29 cellular contexts compared by ENCODE assay signal in the genomic region with DNA sequence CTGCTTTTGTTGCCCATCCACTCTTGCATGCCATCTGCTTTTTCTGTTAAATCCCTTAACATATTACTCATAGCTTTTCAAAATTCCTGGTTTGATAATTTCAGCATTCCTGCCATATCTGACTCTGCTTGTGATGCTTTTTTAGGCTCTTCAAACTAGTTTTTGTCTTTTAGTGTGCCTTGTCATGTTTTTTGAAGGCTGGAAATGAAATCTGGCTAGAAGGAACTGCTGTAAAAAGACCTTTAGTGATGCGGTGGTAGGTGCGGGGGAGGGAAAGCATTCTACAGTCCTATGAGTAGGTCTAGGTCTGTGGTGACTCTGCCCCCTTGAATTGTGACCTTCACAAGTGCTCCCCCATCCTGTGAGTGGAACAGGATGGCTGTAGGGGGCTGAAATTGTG. TPM values are rescaled to one million over a fixed set of nuclear protein-coding genes. Genes with fewer than 3 reads are reported as not detected.
DNase-seq lines count a peak whose midpoint lies in the region; ATAC-seq and TF ChIP-seq lines count a peak whose summit lies in the region.
"Had no signal": no experiment of that assay in that cellular context is flagged by ENCODE, and none has a peak within 500 bp of the region (broad histone marks: within the 10 kb centered on the region; RNA-seq: fewer than 3 reads in every experiment).

No MANE protein-coding gene starts in this region.

- DNase-seq in CD4-positive, alpha-beta T cell = no peak
- DNase-seq in LHCN-M2 (ENCODE audit: low read depth) (peak; percentile 16), NCI-H2029 treated with DMSO at 0.1 percent for 48 hours (lab: John Stamatoyannopoulos, UW) (no peak), activated gamma-delta T cell treated with Interleukin-2 at 50 U/mL for 16 hours (no peak), upper lobe of right lung (no peak), type B pancreatic cell (ENCODE audit: extremely low spot score, unreplicated experiment) (no peak)
- DNase-seq: activated CD4-positive, alpha-beta T cell treated with anti-CD3 and anti-CD28 coated beads for 4 hours; activated naive CD4-positive, alpha-beta T cell treated with anti-CD3 and anti-CD28 coated beads, Interleukin-2, amount 50 U/mL, for 16 hours; activated T-cell treated with anti-CD3 and anti-CD28 coated beads, Interleukin-2, amount 50 U/mL, for 48 hours; Caco-2; DND-41; heart right ventricle; mesendoderm; MV-4-11; NCI-H1694 treated with DMSO at 0.1 percent for 48 hours; NCI-H774; nucleus accumbens; RPMI8226; SK-N-SH; T-helper 17 cell; uterus had no signal

- peaks cover 2% of the 10 kb centered on the region for H3K9me3 Mint-ChIP-seq in CD4-positive, alpha-beta T cell
- H3K9me3 Mint-ChIP-seq in type B pancreatic cell = no peaks in the 10 kb centered on the region

- H3K4me1 ChIP-seq in neutrophil (ENCODE audit: control insufficient read depth in 1 of 2, insufficient read depth in 1 of 2, low read depth in 1 of 2, low read length in 1 of 2) (peaks cover 64 to 70% of the 10 kb centered on the region in 2 experiments), upper lobe of right lung (no peaks in the 10 kb centered on the region)
- H3K4me1 ChIP-seq: Caco-2, uterus had no signal

- H3K27ac Mint-ChIP-seq in CD4-positive, alpha-beta T cell = peak overlapping the region; percentile 94
- H3K27ac Mint-ChIP-seq in type B pancreatic cell = no peak overlapping the region

- intact Hi-C loops in CD4-positive, alpha-beta T cell (cut with DNase I, micrococcal nuclease) = no loop called here
- intact Hi-C loops in upper lobe of right lung (cut with DNase I) = no loop called here

- H3K4me3 ChIP-seq in neutrophil (ENCODE audit: low read depth in 1 of 2, low read length in 1 of 2) (no peak overlapping the region), upper lobe of right lung (no peak overlapping the region)
- H3K4me3 ChIP-seq: heart right ventricle, uterus had no signal

- POLR2A ChIA-PET in CD4-positive, alpha-beta T cell (lab: Charles Lee) = interaction anchor here (0.8 to 5.2 kb wide), 3 partner anchors 15 to 68 kb away, joined by 4 to 90 read pairs (median 6); a partner anchor contains a TSS

- TF ChIP-seq CTCF in CD4-positive, alpha-beta T cell (IDR thresholded peaks at IDR 0.05) = no peak
- no peak for TF ChIP-seq CTCF in neutrophil (IDR thresholded peaks at IDR 0.05)
- no peak for TF ChIP-seq CTCF in upper lobe of right lung (IDR thresholded peaks at IDR 0.05)
- TF ChIP-seq CTCF in type B pancreatic cell (conservative IDR thresholded peaks at IDR 0.05) = no peak

- CTCF ChIA-PET in CD4-positive, alpha-beta T cell (lab: Charles Lee) = no interaction called here

- H3K36me3 ChIP-seq in neutrophil = no peaks in the 10 kb centered on the region
- no peaks in the 10 kb centered on the region for H3K36me3 ChIP-seq in upper lobe of right lung
- H3K36me3 ChIP-seq: heart right ventricle, uterus had no signal

- H3K27ac ChIP-seq in CD4-positive, alpha-beta T cell (ENCODE audit: low read depth, low read length) = no peak overlapping the region
- H3K27ac ChIP-seq in cingulate gyrus (ENCODE audit: low read depth, low read length) = peak overlapping the region; percentile 96
- H3K27ac ChIP-seq in neutrophil = peak overlapping the region; percentile 88
- no peak overlapping the region for H3K27ac ChIP-seq in upper lobe of right lung
- H3K27ac ChIP-seq: epithelial cell of prostate, heart right ventricle, KMS-11, uterus had no signal

- no peak overlapping the region for H3K4me3 Mint-ChIP-seq in CD4-positive, alpha-beta T cell
- H3K4me3 Mint-ChIP-seq in type B pancreatic cell = no peak overlapping the region
- H3K4me3 Mint-ChIP-seq: T-helper 17 cell had no signal

- no peak for ATAC-seq in CD4-positive, alpha-beta T cell (ENCODE audit: poor library complexity)
- ATAC-seq in upper lobe of right lung = no peak
- ATAC-seq: heart right ventricle, T-helper 17 cell had no signal

- no peaks in the 10 kb centered on the region for H3K27me3 Mint-ChIP-seq in CD4-positive, alpha-beta T cell
- peaks cover 11% of the 10 kb centered on the region for H3K27me3 Mint-ChIP-seq in type B pancreatic cell
- H3K27me3 Mint-ChIP-seq: T-helper 17 cell had no signal

- peaks cover 62% of the 10 kb centered on the region for H3K4me1 Mint-ChIP-seq in CD4-positive, alpha-beta T cell (ENCODE audit: low read depth)
- H3K4me1 Mint-ChIP-seq in type B pancreatic cell (ENCODE audit: unreplicated experiment) = peaks cover 15% of the 10 kb centered on the region

- H3K36me3 Mint-ChIP-seq in CD4-positive, alpha-beta T cell (ENCODE audit: low read depth) = no peaks in the 10 kb centered on the region
- no peaks in the 10 kb centered on the region for H3K36me3 Mint-ChIP-seq in type B pancreatic cell

- H3K9me3 ChIP-seq in CD4-positive, alpha-beta T cell (ENCODE audit: control insufficient read depth, low read length) = no peaks in the 10 kb centered on the region
- H3K9me3 ChIP-seq in neutrophil (no peaks in the 10 kb centered on the region), upper lobe of right lung (no peaks in the 10 kb centered on the region)
- H3K9me3 ChIP-seq: Caco-2, SK-N-SH, uterus had no signal

- H3K27me3 ChIP-seq in CD4-positive, alpha-beta T cell (ENCODE audit: control insufficient read depth, insufficient read depth, low read length) = no peaks in the 10 kb centered on the region
- H3K27me3 ChIP-seq in neutrophil = no peaks in the 10 kb centered on the region
- no peaks in the 10 kb centered on the region for H3K27me3 ChIP-seq in upper lobe of right lung
- H3K27me3 ChIP-seq: heart right ventricle, uterus had no signal

RNA-seq across cellular contexts. Expression of a gene that starts 15.0 kb away (rescaled TPM):
- total RNA-seq in CD4-positive, alpha-beta T cell = under 1 TPM; 0.47 to 0.52 TPM
- total RNA-seq in LHCN-M2 (2014; rRNA removed) = not detected in 2 replicates
- not detected for polyA plus RNA-seq in LHCN-M2 (2012)
- total RNA-seq in upper lobe of right lung = 4.5 TPM
- 5.5 TPM in 1 of 2 replicates, not detected in the other for total RNA-seq in type B pancreatic cell (ENCODE audit: low replicate concordance)
- total RNA-seq: A673, Caco-2, HT-29, myocyte, T-helper 17 cell had no signal
- polyA plus RNA-seq: BJ had no signal

RNA-seq across cellular contexts. Expression of a gene that starts 15.6 kb away (rescaled TPM):
- 100 to 1,000 TPM in 1 of 2 experiments, 10 to 100 TPM in 1; 97.1 to 101 TPM for total RNA-seq in CD4-positive, alpha-beta T cell
- total RNA-seq in LHCN-M2 (2014; rRNA removed) = 144 and 150 TPM in 2 replicates
- polyA plus RNA-seq in LHCN-M2 (2012) = 167 TPM
- 114 TPM for total RNA-seq in upper lobe of right lung
- total RNA-seq in type B pancreatic cell (ENCODE audit: low replicate concordance) = 63.4 and 74.8 TPM in 2 replicates

Comparison
In these comparisons a context has a peak if more than half of its experiments do, and no peak if none do; other contexts are left out.
1. H3K27ac ChIP-seq: peak in cingulate gyrus (single experiment) and neutrophil (single experiment); none in CD4-positive, alpha-beta T cell (single experiment) and upper lobe of right lung (single experiment).